Comparison of ENCODE assay signal across 8 cellular contexts in the genomic region with DNA sequence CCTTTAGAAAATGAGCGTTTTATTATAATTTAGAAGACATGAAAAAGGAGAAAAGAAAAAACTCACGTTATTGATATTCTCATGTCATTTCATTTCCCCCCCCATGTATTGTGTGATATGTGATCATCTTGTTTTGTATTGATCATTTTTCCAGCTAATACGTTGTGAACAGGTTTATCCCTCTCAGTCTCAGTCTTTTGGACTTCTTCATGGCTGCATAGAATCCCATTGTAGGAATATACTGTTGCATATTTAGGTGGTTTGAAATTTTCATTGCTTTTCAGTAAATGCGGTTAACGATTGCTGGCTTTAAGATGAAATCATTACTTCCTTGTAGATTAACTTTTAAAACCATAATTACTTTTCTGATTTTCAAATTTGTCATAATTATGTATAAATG. TPM values are rescaled to one million over a fixed set of nuclear protein-coding genes. Genes with fewer than 3 reads are reported as not detected.
DNase-seq lines count a peak whose midpoint lies in the region; ATAC-seq and TF ChIP-seq lines count a peak whose summit lies in the region.

No MANE protein-coding gene starts in this region.

- intact Hi-C loops in cardiac septum (cut with DNase I) (no loop called here), MCF 10A (cut with micrococcal nuclease) (no loop called here)

- H3K27ac Mint-ChIP-seq in MCF 10A (ENCODE audit: low read depth, unreplicated experiment): peak overlapping the region; percentile 39

- H3K9ac ChIP-seq in mucosa of rectum (ENCODE audit: low read depth in 1 of 2, low read length in 2 of 2): peak overlapping the region; percentile 94 to 99

- H3K36me3 Mint-ChIP-seq in MCF 10A (ENCODE audit: insufficient read depth, unreplicated experiment): peaks cover 53% of the 10 kb centered on the region

- no peaks in the 10 kb centered on the region for H3K27me3 ChIP-seq in right atrium auricular region
- no peaks in the 10 kb centered on the region for H3K27me3 ChIP-seq in mucosa of rectum (ENCODE audit: control insufficient read depth in 2 of 2, insufficient read depth in 2 of 2, low read length in 2 of 2)

- peaks cover 17% of the 10 kb centered on the region for H3K4me1 Mint-ChIP-seq in MCF 10A (ENCODE audit: insufficient read depth, unreplicated experiment)

- CTCF ChIA-PET in MCF 10A (lab: Yijun Ruan, JAX): interaction anchor here (0.6 to 1.5 kb wide), 3 partner anchors 11 to 1135 kb away, joined by 3 read pairs; no protein-coding TSS in a partner anchor

- no TSS peak for BruUV-seq in MCF 10A (replicated peaks; lab: Mats Ljungman, UMichigan)

- DNase-seq in right atrium auricular region (ENCODE audit: low spot score): no peak
- no peak for DNase-seq in cardiac septum (ENCODE audit: low spot score)
- DNase-seq in MCF 10A (ENCODE audit: unreplicated experiment): no peak
- DNase-seq in AG08396 (ENCODE audit: low spot score): no peak
- no peak for DNase-seq in cerebellar nuclear complex (lab: John Stamatoyannopoulos, UW)

- H3K27ac ChIP-seq in right atrium auricular region (peak overlapping the region in 1 of 2 donors; percentile 99), mucosa of rectum (ENCODE audit: low read depth in 2 of 2, low read length in 2 of 2) (no peak overlapping the region)

- H3K9me3 ChIP-seq in right atrium auricular region: no peaks in the 10 kb centered on the region
- H3K9me3 ChIP-seq in mucosa of rectum (ENCODE audit: control insufficient read depth in 2 of 2, low read length in 2 of 2): no peaks in the 10 kb centered on the region

- H3K4me1 ChIP-seq in right atrium auricular region (peaks cover 0 to 35% of the 10 kb centered on the region in 2 donors), mucosa of rectum (ENCODE audit: control insufficient read depth in 2 of 2, insufficient read depth in 2 of 2, low read length in 2 of 2) (peaks cover 11 to 14% of the 10 kb centered on the region in 2 donors)

- POLR2A ChIA-PET in MCF 10A (lab: Yijun Ruan, JAX): interaction anchor here (0.6 to 9.0 kb wide), 15 partner anchors 11 to 1301 kb away, joined by 3 to 89 read pairs (median 4); a partner anchor contains a TSS

- no peak for ATAC-seq in HG03432 (IDR thresholded peaks at IDR 0.05; ENCODE audit: unreplicated experiment)
- ATAC-seq in GM21528 (IDR thresholded peaks at IDR 0.05; ENCODE audit: low FRiP score, unreplicated experiment): no peak

- H3K27me3 Mint-ChIP-seq in MCF 10A (ENCODE audit: insufficient read depth, unreplicated experiment): no peaks in the 10 kb centered on the region

- TF ChIP-seq CTCF in right atrium auricular region (IDR thresholded peaks at IDR 0.05) (no peak), MCF 10A (IDR thresholded peaks at IDR 0.05; ENCODE audit: unreplicated experiment) (no peak)

- no peaks in the 10 kb centered on the region for H3K9me3 Mint-ChIP-seq in MCF 10A (ENCODE audit: unreplicated experiment)

- H3K36me3 ChIP-seq in right atrium auricular region (peaks cover 25% of the 10 kb centered on the region), mucosa of rectum (ENCODE audit: control insufficient read depth in 2 of 2, insufficient read depth in 2 of 2, low read length in 2 of 2) (peaks cover 9 to 12% of the 10 kb centered on the region in 2 donors)

- peak overlapping the region; percentile 78 to 90 for H3K4me3 ChIP-seq in right atrium auricular region
- peak overlapping the region; percentile 93 to 99 for H3K4me3 ChIP-seq in mucosa of rectum (ENCODE audit: low read length in 2 of 2)

- peak overlapping the region; percentile 81 for H3K4me3 Mint-ChIP-seq in MCF 10A (ENCODE audit: unreplicated experiment)

RNA-seq across cellular contexts. Expression of a gene that starts 1.6 kb away (rescaled TPM):
- total RNA-seq in right atrium auricular region: 100 to 1,000 TPM; 105 to 189 TPM
- 212 TPM for total RNA-seq in cardiac septum
- total RNA-seq in MCF 10A (2022): 289 and 303 TPM in 2 replicates

RNA-seq across cellular contexts. Expression of a gene that starts 2.5 kb away (rescaled TPM):
- total RNA-seq in right atrium auricular region: 10 to 100 TPM; 29.7 to 32.5 TPM
- total RNA-seq in cardiac septum: 45.3 TPM
- total RNA-seq in MCF 10A (2022): 166 and 240 TPM in 2 replicates

RNA-seq across cellular contexts. Expression of a gene that starts 44.0 kb away (rescaled TPM):
- total RNA-seq in right atrium auricular region: 1 to 10 TPM; 3.3 to 3.5 TPM
- total RNA-seq in cardiac septum: 8.2 TPM
- total RNA-seq in MCF 10A (2022): 9.3 and 10.0 TPM in 2 replicates

RNA-seq across cellular contexts. Expression of a gene that starts 52.9 kb away (rescaled TPM):
- total RNA-seq in right atrium auricular region: 1 to 10 TPM; 3.0 to 4.5 TPM
- total RNA-seq in cardiac septum: 4.6 TPM
- total RNA-seq in MCF 10A (2022): 0.28 and 0.39 TPM in 2 replicates
